Comparison of ENCODE assay signal across 9 cellular contexts in genomic region chr14:100653409-100653808, GRCh38.
A peak's percentile ranks its signal among the peaks of the same experiment; 100 is the strongest.
DNase-seq lines count a peak whose midpoint lies in the region; ATAC-seq and TF ChIP-seq lines count a peak whose summit lies in the region.
"Had no signal": no experiment of that assay in that cellular context is flagged by ENCODE, and none has a peak within 500 bp of the region (broad histone marks: within the 10 kb centered on the region; RNA-seq: fewer than 3 reads in every experiment).

No MANE protein-coding gene starts in this region.

- H3K27me3 Mint-ChIP-seq in glutamatergic neuron (ENCODE audit: unreplicated experiment), result peaks cover 17% of the 10 kb centered on the region

- TF ChIP-seq POLR2A in testis (IDR thresholded peaks at IDR 0.05), result no peak

- 83 to 94% methylated on average over 9 to 15 of the region's 15 CpGs for WGBS in testis, 2 donors

- H3K36me3 Mint-ChIP-seq in glutamatergic neuron (ENCODE audit: unreplicated experiment), result no peaks in the 10 kb centered on the region

- DNase-seq in activated effector memory CD4-positive, alpha-beta T cell treated with anti-CD3 and anti-CD28 coated beads, Interleukin-2, amount 50 U/mL, for 16 hours, result peak; percentile 75
- no peak for DNase-seq in activated effector memory CD4-positive, alpha-beta T cell treated with Interleukin-2 at 50 U/mL for 16 hours
- peak; percentile 26 to 36 for DNase-seq in activated CD4-positive, alpha-beta T cell treated with anti-CD3 and anti-CD28 coated beads, Interleukin-2, amount 50 U/mL, for 4 hours
- DNase-seq in glutamatergic neuron, result peak; percentile 58
- no peak for DNase-seq in testis
- no peak for DNase-seq in kidney tubule cell (ENCODE audit: low spot score)
- DNase-seq in NCI-H1417 treated with DMSO at 0.1 percent for 48 hours (lab: John Stamatoyannopoulos, UW), result no peak

- no peak overlapping the region for H3K27ac Mint-ChIP-seq in glutamatergic neuron (ENCODE audit: unreplicated experiment)

- TF ChIP-seq CTCF in glutamatergic neuron (IDR thresholded peaks at IDR 0.05; ENCODE audit: partially characterized antibody, unreplicated experiment), result peak; percentile 74
- peak in 2 of 3 experiments; percentile 38 to 49 for TF ChIP-seq CTCF in testis (IDR thresholded peaks at IDR 0.05)

- no peaks in the 10 kb centered on the region for H3K27me3 ChIP-seq in testis
- H3K27me3 ChIP-seq: BLaER1 treated with 17β-estradiol and CSF1 and Interleukin-3, amounts not matched to agents 10 nM and 100 nM had no signal

- intact Hi-C loops in testis (cut with DNase I; ENCODE audit: low total_unique reads), result no loop called here

- no peaks in the 10 kb centered on the region for H3K36me3 ChIP-seq in testis (ENCODE audit: low read depth, missing control alignments)
- H3K36me3 ChIP-seq: BLaER1 treated with 17β-estradiol and CSF1 and Interleukin-3, amounts not matched to agents 10 nM and 100 nM had no signal

- H3K4me3 Mint-ChIP-seq in glutamatergic neuron (ENCODE audit: unreplicated experiment), result no peak overlapping the region

- H3K9me3 ChIP-seq in testis, result no peaks in the 10 kb centered on the region
- H3K9me3 ChIP-seq: BLaER1 treated with 17β-estradiol and CSF1 and Interleukin-3, amounts not matched to agents 10 nM and 100 nM had no signal

- peaks cover 3% of the 10 kb centered on the region for H3K9me3 Mint-ChIP-seq in glutamatergic neuron (ENCODE audit: unreplicated experiment)

- H3K4me1 Mint-ChIP-seq in glutamatergic neuron (ENCODE audit: low read depth, unreplicated experiment), result peaks cover 2% of the 10 kb centered on the region

- H3K4me3 ChIP-seq in testis, result no peak overlapping the region
- H3K4me3 ChIP-seq: BLaER1 treated with 17β-estradiol and CSF1 and Interleukin-3, amounts not matched to agents 10 nM and 100 nM had no signal

- H3K4me1 ChIP-seq in testis, result no peaks in the 10 kb centered on the region

- no peak for ATAC-seq in HG02852 (IDR thresholded peaks at IDR 0.05; ENCODE audit: unreplicated experiment)

- H3K27ac ChIP-seq in testis, result no peak overlapping the region
- H3K27ac ChIP-seq: BLaER1 treated with 17β-estradiol and CSF1 and Interleukin-3, amounts not matched to agents 10 nM and 100 nM had no signal

Comparison
In these comparisons a context has a peak if more than half of its experiments do, and no peak if none do; other contexts are left out.
1. DNase-seq: peak in activated effector memory CD4-positive, alpha-beta T cell treated with anti-CD3 and anti-CD28 coated beads, Interleukin-2, amount 50 U/mL, for 16 hours (single experiment), activated CD4-positive, alpha-beta T cell treated with anti-CD3 and anti-CD28 coated beads, Interleukin-2, amount 50 U/mL, for 4 hours (2 of 2) and glutamatergic neuron (single experiment); none in activated effector memory CD4-positive, alpha-beta T cell treated with Interleukin-2 at 50 U/mL for 16 hours (single experiment), testis (single experiment), kidney tubule cell (single experiment) and NCI-H1417 treated with DMSO at 0.1 percent for 48 hours (single experiment).